ENCODE assay signal across 8 cellular contexts in genomic region chr1:58903450-58904298, GRCh38.
DNase-seq lines count a peak whose midpoint lies in the region; ATAC-seq and FAIRE-seq lines count a peak whose summit lies in the region.

No MANE protein-coding gene starts in this region.

- H3K27me3 ChIP-seq in layer of hippocampus (ENCODE audit: control insufficient read depth, insufficient read depth, low read length): no peaks in the 10 kb centered on the region

- peak; percentile 68 for FAIRE-seq in GM18507 (lab: Jason Lieb, UNC)

- DNase-seq in 8988T: peak; percentile 58
- peak; percentile 68 for DNase-seq in GM18507 (ENCODE audit: extremely low spot score, insufficient read length, low read depth)
- DNase-seq in NCI-H2196 treated with DMSO at 0.1 percent for 48 hours (lab: John Stamatoyannopoulos, UW; ENCODE audit: unreplicated experiment): peak; percentile 72
- DNase-seq in activated CD4-positive, alpha-beta T cell treated with anti-CD3 and anti-CD28 coated beads for 48 hours: peak; percentile 89
- peak; percentile 52 to 79 (median 62) for DNase-seq in stimulated activated CD4-positive, alpha-beta T cell treated with anti-CD3 and anti-CD28 coated beads, Interleukin-1b, Interleukin-23, amount 100 ng/mL, for 24 hours (ENCODE audit: low read depth in 4 of 4, low spot score in 1 of 4)

- H3K27ac ChIP-seq in cingulate gyrus (ENCODE audit: low read depth, low read length): peak overlapping the region; percentile 95
- H3K27ac ChIP-seq in layer of hippocampus (ENCODE audit: low read depth, low read length): peak overlapping the region; percentile 84

- peak; percentile 87 for ATAC-seq in HG02943 (IDR thresholded peaks at IDR 0.05; ENCODE audit: low read depth, unreplicated experiment)

Comparison
In these comparisons a context has a peak if more than half of its experiments do, and no peak if none do; other contexts are left out.
1. Peak in every context shown above with its lines: DNase-seq, ATAC-seq and H3K27ac ChIP-seq.